In the genomic region with DNA sequence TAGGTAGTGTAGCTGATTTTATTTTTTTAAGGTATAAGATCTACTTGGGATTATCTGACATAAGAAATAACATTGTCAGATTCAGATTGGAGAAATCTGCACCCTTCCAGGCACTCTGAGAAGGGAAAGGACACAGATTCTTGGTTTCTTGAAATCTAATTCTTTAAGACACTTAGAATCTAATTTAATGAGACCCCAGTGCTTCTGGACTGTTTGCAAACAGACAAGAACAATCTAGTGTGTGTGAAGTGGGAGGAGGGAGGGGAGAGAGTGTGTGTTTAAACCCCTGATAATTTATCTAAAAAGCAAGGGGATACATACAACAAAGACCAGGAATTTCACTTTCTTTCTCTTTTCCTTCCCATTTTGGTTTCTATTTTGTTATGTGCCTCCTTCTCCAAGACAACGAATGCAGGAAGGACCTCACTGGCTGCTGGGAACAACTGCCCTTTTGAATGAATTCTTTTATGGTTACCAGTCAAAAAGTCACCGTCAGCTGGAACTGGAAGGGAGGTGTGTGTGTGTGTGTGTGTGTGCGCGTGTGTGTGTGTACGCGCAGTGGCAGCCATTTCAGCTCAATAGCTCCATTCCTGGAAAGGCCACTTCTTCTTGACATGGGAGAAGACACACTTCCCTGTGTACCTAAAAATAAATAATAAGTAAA, we compare ENCODE assay signal across 8 cellular contexts.
DNase-seq lines count a peak whose midpoint lies in the region; ATAC-seq and TF ChIP-seq lines count a peak whose summit lies in the region.

No MANE protein-coding gene starts in this region.

- no peak for ATAC-seq in HG02981 (IDR thresholded peaks at IDR 0.05; ENCODE audit: unreplicated experiment)
- ATAC-seq in HG03469 (IDR thresholded peaks at IDR 0.05; ENCODE audit: unreplicated experiment), result no peak

- H3K27ac ChIP-seq in SK-N-MC, result peak overlapping the region; percentile 20; the same call in 1 of the 2 replicates
- H3K27ac ChIP-seq in cardiac muscle cell, result peak overlapping the region; percentile 87
- peak overlapping the region; percentile 77 for H3K27ac ChIP-seq in skeletal muscle tissue (ENCODE audit: low read depth, low read length)

- no peaks in the 10 kb centered on the region for H3K36me3 ChIP-seq in SK-N-MC (ENCODE audit: insufficient read depth, low read length)
- H3K36me3 ChIP-seq in cardiac muscle cell, result no peaks in the 10 kb centered on the region
- no peaks in the 10 kb centered on the region for H3K36me3 ChIP-seq in skeletal muscle tissue (ENCODE audit: control insufficient read depth in 3 of 3, insufficient read depth in 3 of 3, low read length in 3 of 3)

- H3K9ac ChIP-seq in SK-N-MC (ENCODE audit: insufficient read length) (peak overlapping the region; percentile 42), skeletal muscle tissue (ENCODE audit: low read depth in 1 of 3, low read length in 3 of 3) (peak overlapping the region; percentile 2 to 38 (median 3))

- H3K27me3 ChIP-seq in cardiac muscle cell (no peaks in the 10 kb centered on the region), skeletal muscle tissue (ENCODE audit: control insufficient read depth in 3 of 3, insufficient read depth in 3 of 3, low read length in 3 of 3) (peaks cover 0 to 2% (median 0%) of the 10 kb centered on the region in 3 donors)

- peaks cover 38% of the 10 kb centered on the region for H3K4me1 ChIP-seq in cardiac muscle cell (ENCODE audit: low read depth)
- H3K4me1 ChIP-seq in skeletal muscle tissue (ENCODE audit: control insufficient read depth in 3 of 3, insufficient read depth in 3 of 3, low read length in 3 of 3), result peaks cover 10 to 24% (median 17%) of the 10 kb centered on the region in 3 donors

- peak overlapping the region; percentile 69 for H3K4me3 ChIP-seq in SK-N-MC
- H3K4me3 ChIP-seq in cardiac muscle cell, result peak overlapping the region; percentile 8
- H3K4me3 ChIP-seq in skeletal muscle tissue (ENCODE audit: low read length in 3 of 3), result peak overlapping the region; percentile 19 to 64 (median 24)

- TF ChIP-seq CTCF in cardiac muscle cell (IDR thresholded peaks at IDR 0.05; ENCODE audit: low read depth, low read length), result no peak

- peak; percentile 86 for DNase-seq in H4 (ENCODE audit: low spot score)
- DNase-seq in SK-N-MC (ENCODE audit: low read depth, low spot score), result no peak
- peak in 1 of 2 donors; percentile 86 for DNase-seq in cardiac muscle cell (ENCODE audit: low read depth in 1 of 2, low spot score in 1 of 2)
- DNase-seq in SKM-1 (lab: John Stamatoyannopoulos, UW; ENCODE audit: unreplicated experiment), result no peak
- DNase-seq in NCI-H2081 treated with DMSO at 0.1 percent for 48 hours (lab: John Stamatoyannopoulos, UW), result no peak

- no peaks in the 10 kb centered on the region for H3K9me3 ChIP-seq in SK-N-MC (ENCODE audit: low read depth, low read length)
- no peaks in the 10 kb centered on the region for H3K9me3 ChIP-seq in cardiac muscle cell (ENCODE audit: low read depth)
- H3K9me3 ChIP-seq in skeletal muscle tissue (ENCODE audit: control insufficient read depth in 3 of 3, low read length in 3 of 3), result no peaks in the 10 kb centered on the region

Comparison
In these comparisons a context has a peak if more than half of its experiments do, and no peak if none do; other contexts are left out.
1. H3K27ac ChIP-seq: peak in every context shown above with its lines; median percentile 87 in cardiac muscle cell; 77 in skeletal muscle tissue; 20 in SK-N-MC.
2. H3K4me3 ChIP-seq: peak in every context shown above with its lines; median percentile 69 in SK-N-MC; 24 in skeletal muscle tissue; 8 in cardiac muscle cell.